In the genomic region with DNA sequence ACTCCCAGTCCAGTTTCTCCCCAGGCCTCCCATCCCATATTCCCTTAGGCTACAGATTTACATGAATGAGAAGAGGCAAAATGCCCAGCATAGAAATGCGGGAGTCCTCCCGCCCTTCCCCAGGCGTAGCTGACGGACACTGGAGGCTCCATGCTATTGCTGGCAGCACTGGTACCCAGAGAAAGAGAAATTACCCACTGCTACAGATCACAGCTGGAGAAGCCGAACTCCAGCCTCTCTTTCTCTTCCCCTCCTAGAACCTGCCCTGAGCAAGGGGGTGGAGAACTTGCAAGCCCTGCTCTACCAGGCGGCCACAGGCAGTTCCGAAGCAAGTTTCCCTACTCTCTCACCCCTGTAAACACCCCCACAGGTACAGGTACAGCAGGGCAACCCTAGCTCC, we compare ENCODE assay signal across 18 cellular contexts. TPM values are rescaled to one million over a fixed set of nuclear protein-coding genes. Genes with fewer than 3 reads are reported as not detected.
DNase-seq lines count a peak whose midpoint lies in the region; ATAC-seq and TF ChIP-seq lines count a peak whose summit lies in the region.
"Had no signal": no experiment of that assay in that cellular context is flagged by ENCODE, and none has a peak within 500 bp of the region (broad histone marks: within the 10 kb centered on the region; RNA-seq: fewer than 3 reads in every experiment).

No MANE protein-coding gene starts in this region.

- H3K36me3 Mint-ChIP-seq in H9 (ENCODE audit: insufficient read depth in 1 of 3, low read depth in 3 of 3) (no peaks in the 10 kb centered on the region), progenitor cell of endocrine pancreas (ENCODE audit: insufficient read depth) (peaks cover 2% of the 10 kb centered on the region), GM23338 (ENCODE audit: low read depth) (no peaks in the 10 kb centered on the region)
- peaks cover 84% of the 10 kb centered on the region for H3K36me3 Mint-ChIP-seq in dendritic cell treated with granulocyte-macrophage colony-stimulating factor and Interleukin-4, amounts not matched to agents 40 ng/mL and 50 ng/mL, for 4 days (ENCODE audit: low read depth)

- H4K8ac ChIP-seq in H9 (replicated peaks; ENCODE audit: insufficient read length, low read depth, low read length), result no peak overlapping the region

- no peak overlapping the region for H3K56ac ChIP-seq in H9 (ENCODE audit: insufficient read length, low read depth, low read length)

- no peak overlapping the region for H2BK5ac ChIP-seq in H9 (ENCODE audit: insufficient read length, low read length)

- H3K9ac ChIP-seq in H9 (ENCODE audit: extremely low read depth, insufficient read length, low read length), result no peak overlapping the region

- H4K5ac ChIP-seq in H9 (ENCODE audit: insufficient read length, low read depth, low read length), result no peak overlapping the region

- H3K23ac ChIP-seq in H9 (ENCODE audit: insufficient read length, low read depth, low read length), result no peak overlapping the region

- H3K36me3 ChIP-seq in vagina (peaks cover 0 to 35% of the 10 kb centered on the region in 2 donors), GM23338 (ENCODE audit: insufficient read depth) (no peaks in the 10 kb centered on the region; the same call in 1 of the 2 replicates)

- H3K4me1 Mint-ChIP-seq in H9, result peaks cover 33 to 38% of the 10 kb centered on the region in 2 experiments
- peaks cover 93% of the 10 kb centered on the region for H3K4me1 Mint-ChIP-seq in dendritic cell treated with granulocyte-macrophage colony-stimulating factor and Interleukin-4, amounts not matched to agents 40 ng/mL and 50 ng/mL, for 4 days (ENCODE audit: low read depth)
- peaks cover 6% of the 10 kb centered on the region for H3K4me1 Mint-ChIP-seq in progenitor cell of endocrine pancreas (ENCODE audit: low read depth)
- H3K4me1 Mint-ChIP-seq in GM23338, result peaks cover 25% of the 10 kb centered on the region

- H3K18ac ChIP-seq in H9 (ENCODE audit: insufficient read length, low read depth, low read length), result no peak overlapping the region

- H3K4me2 ChIP-seq in H9 (ENCODE audit: insufficient read depth, insufficient read length, low read length) (no peak overlapping the region), GM23338 (no peak overlapping the region)

- no peak overlapping the region for H2AK5ac ChIP-seq in H9 (ENCODE audit: insufficient read length, low read length)

- intact Hi-C loops in dendritic cell treated with granulocyte-macrophage colony-stimulating factor and Interleukin-4, amounts not matched to agents 40 ng/mL and 50 ng/mL, for 4 days (cut with micrococcal nuclease), result no loop called here
- intact Hi-C loops in vagina (cut with DNase I), result no loop called here

- no peaks in the 10 kb centered on the region for H3K79me1 ChIP-seq in H9 (ENCODE audit: insufficient read depth, low read depth, low read length, poor library complexity, severe bottlenecking)

- no peak overlapping the region for H2BK12ac ChIP-seq in H9 (ENCODE audit: insufficient read length, low read depth, low read length)

- H3K4me3 Mint-ChIP-seq in H9 (no peak overlapping the region), progenitor cell of endocrine pancreas (ENCODE audit: low read depth) (no peak overlapping the region), GM23338 (no peak overlapping the region)
- H3K4me3 Mint-ChIP-seq in dendritic cell treated with granulocyte-macrophage colony-stimulating factor and Interleukin-4, amounts not matched to agents 40 ng/mL and 50 ng/mL, for 4 days, result no peak overlapping the region

- H4K91ac ChIP-seq in H9 (ENCODE audit: insufficient read length, low read depth, low read length), result no peak overlapping the region

- H3K4me3 ChIP-seq in vagina, result no peak overlapping the region
- no peak overlapping the region for H3K4me3 ChIP-seq in GM23338
- H3K4me3 ChIP-seq: GM12878 had no signal

- H2AFZ ChIP-seq in H9 (ENCODE audit: low read length), result no peak overlapping the region
- H2AFZ ChIP-seq in GM23338, result no peak overlapping the region

- H3K27ac Mint-ChIP-seq in H9 (no peak overlapping the region; a peak in 2 of 7 replicates), progenitor cell of endocrine pancreas (peak overlapping the region; percentile 14), GM23338 (no peak overlapping the region)
- peak overlapping the region; percentile 42 for H3K27ac Mint-ChIP-seq in dendritic cell treated with granulocyte-macrophage colony-stimulating factor and Interleukin-4, amounts not matched to agents 40 ng/mL and 50 ng/mL, for 4 days

- H3K9me3 Mint-ChIP-seq in H9 (no peaks in the 10 kb centered on the region), progenitor cell of endocrine pancreas (ENCODE audit: low read depth) (no peaks in the 10 kb centered on the region), GM23338 (no peaks in the 10 kb centered on the region; the same call in 2 of the 3 replicates)
- no peaks in the 10 kb centered on the region for H3K9me3 Mint-ChIP-seq in dendritic cell treated with granulocyte-macrophage colony-stimulating factor and Interleukin-4, amounts not matched to agents 40 ng/mL and 50 ng/mL, for 4 days

- H2BK15ac ChIP-seq in H9 (ENCODE audit: low read depth, low read length), result no peak overlapping the region

- H3K27ac ChIP-seq in H9 (ENCODE audit: insufficient read length, low read depth, low read length), result no peak overlapping the region
- peak overlapping the region; percentile 37 for H3K27ac ChIP-seq in vagina
- H3K27ac ChIP-seq in GM23338 (ENCODE audit: low read depth), result no peak overlapping the region
- H3K27ac ChIP-seq: BLaER1 treated with 17β-estradiol and CSF1 and Interleukin-3, amounts not matched to agents 10 nM and 100 nM; HL-60 had no signal

- no peaks in the 10 kb centered on the region; the same call in 1 of the 2 replicates for H3K27me3 ChIP-seq in H9 (ENCODE audit: insufficient read depth, low read length)
- H3K27me3 ChIP-seq in vagina, result no peaks in the 10 kb centered on the region
- peaks cover 19% of the 10 kb centered on the region for H3K27me3 ChIP-seq in GM23338 (ENCODE audit: insufficient read depth)

- H2BK120ac ChIP-seq in H9 (ENCODE audit: low read depth, low read length, poor library complexity, severe bottlenecking), result no peak overlapping the region

- TF ChIP-seq CTCF in H9 (conservative IDR thresholded peaks at IDR 0.05), result no peak
- TF ChIP-seq CTCF in progenitor cell of endocrine pancreas (IDR thresholded peaks at IDR 0.05; ENCODE audit: unreplicated experiment), result no peak
- TF ChIP-seq CTCF in vagina (IDR thresholded peaks at IDR 0.05), result no peak
- no peak for TF ChIP-seq CTCF in GM23338 (conservative IDR thresholded peaks at IDR 0.05; ENCODE audit: low read depth in 2 of 2)

- H3K27me3 Mint-ChIP-seq in H9 (ENCODE audit: low read depth) (peaks cover 23% of the 10 kb centered on the region), progenitor cell of endocrine pancreas (peaks cover 13% of the 10 kb centered on the region), GM23338 (ENCODE audit: insufficient read depth, low read depth, poor library complexity) (peaks cover 14% of the 10 kb centered on the region)
- no peaks in the 10 kb centered on the region for H3K27me3 Mint-ChIP-seq in dendritic cell treated with granulocyte-macrophage colony-stimulating factor and Interleukin-4, amounts not matched to agents 40 ng/mL and 50 ng/mL, for 4 days

- H3K79me2 ChIP-seq in H9 (ENCODE audit: insufficient read depth, low read length) (no peaks in the 10 kb centered on the region), GM23338 (replicated peaks; ENCODE audit: insufficient read depth) (no peaks in the 10 kb centered on the region)

- no peak for ATAC-seq in GM23338
- no peak for ATAC-seq in GM19452 (IDR thresholded peaks at IDR 0.05; ENCODE audit: unreplicated experiment)
- ATAC-seq: GM12878 had no signal

- DNase-seq in H9 (peak; percentile 34), progenitor cell of endocrine pancreas (ENCODE audit: low spot score, unreplicated experiment) (no peak), vagina (ENCODE audit: extremely low spot score in 2 of 2) (no peak), SIG-M5 treated with dmso at 0.1 percent for 504 hours (lab: John Stamatoyannopoulos, UW; ENCODE audit: unreplicated experiment) (no peak), GM23338 (ENCODE audit: low spot score) (no peak)
- DNase-seq: DMS53, KBM-7, NCI-H1105, NCI-H187, NCI-H82, SHP77 treated with DMSO at 0.1 percent for 48 hours had no signal

- H4K20me1 ChIP-seq in H9 (ENCODE audit: control insufficient read depth, insufficient read depth, insufficient read length) (no peaks in the 10 kb centered on the region), GM23338 (replicated peaks; ENCODE audit: insufficient read depth) (no peaks in the 10 kb centered on the region)

- no peak overlapping the region for H3K14ac ChIP-seq in H9 (ENCODE audit: insufficient read depth, low read length)

- no peaks in the 10 kb centered on the region for H3K9me2 ChIP-seq in GM23338 (ENCODE audit: insufficient read depth)

- H3T11ph ChIP-seq in H9 (ENCODE audit: low read length), result no peak overlapping the region

- WGBS in H9 (ENCODE audit: extremely low coverage, insufficient read length, low lambda C conversion rate), result no CpG with 5 or more reads among the region's 7 CpGs

- H3K4ac ChIP-seq in H9 (ENCODE audit: low read depth, low read length), result no peak overlapping the region

- 0 out of 2 replicates have a peak, but pooled peaks cover 11% of the 10 kb centered on the region for H3F3A ChIP-seq in GM23338 (replicated peaks; ENCODE audit: low read depth)

- H3K23me2 ChIP-seq in H9 (ENCODE audit: insufficient read length, low read depth, low read length, poor library complexity, severe bottlenecking), result no peaks in the 10 kb centered on the region

- no peak for TF ChIP-seq POLR2A in vagina (IDR thresholded peaks at IDR 0.05)

- H3K4me1 ChIP-seq in H9 (ENCODE audit: insufficient read depth, low read length), result peaks cover 2% of the 10 kb centered on the region; the same call in 1 of the 2 replicates
- peaks cover 65% of the 10 kb centered on the region for H3K4me1 ChIP-seq in vagina
- peaks cover 11% of the 10 kb centered on the region for H3K4me1 ChIP-seq in GM23338 (ENCODE audit: insufficient read depth)

- no peak overlapping the region for H2BK20ac ChIP-seq in H9 (ENCODE audit: low read depth, low read length, poor library complexity, severe bottlenecking)

- H3K9me3 ChIP-seq in H9 (ENCODE audit: control insufficient read depth, low read depth, low read length) (no peaks in the 10 kb centered on the region), vagina (no peaks in the 10 kb centered on the region)
- H3K9me3 ChIP-seq: BLaER1 treated with 17β-estradiol and CSF1 and Interleukin-3, amounts not matched to agents 10 nM and 100 nM had no signal

RNA-seq across cellular contexts. Expression of a gene that starts 3.6 kb away (rescaled TPM):
- total RNA-seq in H9 (2021), result 3.4 and 4.8 TPM in 2 replicates
- 17.8 and 18.3 TPM in 2 replicates for total RNA-seq in progenitor cell of endocrine pancreas
- total RNA-seq in vagina, result 146 TPM
- 6.8 and 7.1 TPM in 2 replicates for total RNA-seq in GM23338 (2014; rRNA removed; shearing (Covaris generic))
- 6.1 and 10.5 TPM in 2 replicates for polyA plus RNA-seq in GM23338 (2016; fragmentation: Nextera tagmentation; extraction: Ambion mirVana)

RNA-seq across cellular contexts. Expression of a gene that starts 12.2 kb away (rescaled TPM):
- total RNA-seq in H9 (2021), result 104 and 111 TPM in 2 replicates
- total RNA-seq in progenitor cell of endocrine pancreas, result 14.3 and 23.1 TPM in 2 replicates
- total RNA-seq in vagina, result 55.2 TPM
- 125 and 134 TPM in 2 replicates for total RNA-seq in GM23338 (2014; rRNA removed; shearing (Covaris generic))
- 34.0 and 37.1 TPM in 2 replicates for polyA plus RNA-seq in GM23338 (2016; fragmentation: Nextera tagmentation; extraction: Ambion mirVana)

RNA-seq across cellular contexts. Expression of a gene that starts 45.7 kb away (rescaled TPM):
- 55.9 and 59.9 TPM in 2 replicates for total RNA-seq in H9 (2021)
- 67.5 and 68.8 TPM in 2 replicates for total RNA-seq in progenitor cell of endocrine pancreas
- 271 TPM for total RNA-seq in vagina
- total RNA-seq in GM23338 (2014; rRNA removed; shearing (Covaris generic)), result 36.7 and 43.4 TPM in 2 replicates
- 24.3 and 28.5 TPM in 2 replicates for polyA plus RNA-seq in GM23338 (2016; fragmentation: Nextera tagmentation; extraction: Ambion mirVana)

RNA-seq across cellular contexts. Expression of a gene that starts 57.2 kb away (rescaled TPM):
- 0.29 and 0.37 TPM in 2 replicates for total RNA-seq in H9 (2021)
- not detected in 2 replicates for total RNA-seq in progenitor cell of endocrine pancreas
- total RNA-seq in vagina, result 1.2 TPM
- not detected in 2 replicates for total RNA-seq in GM23338 (2014; rRNA removed; shearing (Covaris generic))
- polyA plus RNA-seq in GM23338 (2016; fragmentation: Nextera tagmentation; extraction: Ambion mirVana), result 0.49 and 0.53 TPM in 2 replicates
- total RNA-seq: M059J, NCI-H460 had no signal

Comparison
In these comparisons a context has a peak if more than half of its experiments do, and no peak if none do; other contexts are left out.
1. H3K27ac Mint-ChIP-seq: peak in dendritic cell treated with granulocyte-macrophage colony-stimulating factor and Interleukin-4, amounts not matched to agents 40 ng/mL and 50 ng/mL, for 4 days (single experiment) and progenitor cell of endocrine pancreas (single experiment); none in H9 (0 of 3) and GM23338 (single experiment).